2 cellular contexts compared by ENCODE assay signal in the genomic region with DNA sequence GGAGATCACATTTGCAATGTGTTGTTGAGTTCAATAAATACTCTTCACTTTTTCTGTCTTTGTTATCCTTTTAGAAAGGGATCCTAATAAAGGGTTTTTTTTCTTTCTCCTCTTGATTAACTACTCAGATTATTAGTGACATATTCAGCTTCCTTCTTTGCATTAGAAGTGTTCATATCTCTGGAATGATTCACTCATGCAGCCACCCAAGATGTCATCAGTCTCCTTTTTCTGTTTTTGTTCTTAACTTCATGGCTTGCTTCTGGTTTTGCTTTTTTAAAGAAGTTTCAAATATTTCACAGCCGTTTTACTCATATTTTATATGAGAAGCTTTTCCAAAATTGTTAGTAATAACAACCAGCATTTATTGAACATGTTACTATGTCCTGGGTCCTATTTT.
TF ChIP-seq lines count a peak whose summit lies in the region.

No MANE protein-coding gene starts in this region.

TF ChIP-seq in IMR-90, 13 proteins besides CTCF, POLR2A, EP300 and RAD21:
- TF ChIP-seq, protein P1, sequence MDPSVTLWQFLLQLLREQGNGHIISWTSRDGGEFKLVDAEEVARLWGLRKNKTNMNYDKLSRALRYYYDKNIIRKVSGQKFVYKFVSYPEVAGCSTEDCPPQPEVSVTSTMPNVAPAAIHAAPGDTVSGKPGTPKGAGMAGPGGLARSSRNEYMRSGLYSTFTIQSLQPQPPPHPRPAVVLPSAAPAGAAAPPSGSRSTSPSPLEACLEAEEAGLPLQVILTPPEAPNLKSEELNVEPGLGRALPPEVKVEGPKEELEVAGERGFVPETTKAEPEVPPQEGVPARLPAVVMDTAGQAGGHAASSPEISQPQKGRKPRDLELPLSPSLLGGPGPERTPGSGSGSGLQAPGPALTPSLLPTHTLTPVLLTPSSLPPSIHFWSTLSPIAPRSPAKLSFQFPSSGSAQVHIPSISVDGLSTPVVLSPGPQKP (IDR thresholded peaks at IDR 0.05; ENCODE audit: borderline replicate concordance, low read depth, low read length), result no peak
- TF ChIP-seq CHD1 (IDR thresholded peaks at IDR 0.05; ENCODE audit: low read depth, low read length), result no peak
- no peak for TF ChIP-seq BHLHE40 (IDR thresholded peaks at IDR 0.05; ENCODE audit: low read depth, low read length)
- TF ChIP-seq RCOR1 (IDR thresholded peaks at IDR 0.05; ENCODE audit: insufficient replicate concordance, low read length), result no peak
- TF ChIP-seq FOS (IDR thresholded peaks at IDR 0.05; ENCODE audit: low read depth, low read length), result no peak
- no peak for TF ChIP-seq RFX5 (IDR thresholded peaks at IDR 0.05; ENCODE audit: low read depth, low read length)
- no peak for TF ChIP-seq NFE2L2 (IDR thresholded peaks at IDR 0.05; ENCODE audit: low read depth, low read length)
- TF ChIP-seq MAFK (IDR thresholded peaks at IDR 0.05; ENCODE audit: low read depth, low read length), result no peak
- no peak for TF ChIP-seq MAZ (IDR thresholded peaks at IDR 0.05; ENCODE audit: borderline replicate concordance, low read depth, low read length)
- TF ChIP-seq, protein P2, sequence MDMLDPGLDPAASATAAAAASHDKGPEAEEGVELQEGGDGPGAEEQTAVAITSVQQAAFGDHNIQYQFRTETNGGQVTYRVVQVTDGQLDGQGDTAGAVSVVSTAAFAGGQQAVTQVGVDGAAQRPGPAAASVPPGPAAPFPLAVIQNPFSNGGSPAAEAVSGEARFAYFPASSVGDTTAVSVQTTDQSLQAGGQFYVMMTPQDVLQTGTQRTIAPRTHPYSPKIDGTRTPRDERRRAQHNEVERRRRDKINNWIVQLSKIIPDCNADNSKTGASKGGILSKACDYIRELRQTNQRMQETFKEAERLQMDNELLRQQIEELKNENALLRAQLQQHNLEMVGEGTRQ (IDR thresholded peaks at IDR 0.05; ENCODE audit: low read depth, low read length), result no peak
- no peak for TF ChIP-seq SMC3 (IDR thresholded peaks at IDR 0.05; ENCODE audit: low read depth, low read length)
- no peak for TF ChIP-seq MXI1 (IDR thresholded peaks at IDR 0.05; ENCODE audit: borderline replicate concordance, low read depth, low read length)
- no peak for TF ChIP-seq CEBPB (IDR thresholded peaks at IDR 0.05; ENCODE audit: low read depth, low read length)
TF ChIP-seq in IMR-90: peak in this region for 0.

TF ChIP-seq in endothelial cell of umbilical vein, 7 proteins besides CTCF, POLR2A, EP300 and RAD21:
- TF ChIP-seq, protein P3, sequence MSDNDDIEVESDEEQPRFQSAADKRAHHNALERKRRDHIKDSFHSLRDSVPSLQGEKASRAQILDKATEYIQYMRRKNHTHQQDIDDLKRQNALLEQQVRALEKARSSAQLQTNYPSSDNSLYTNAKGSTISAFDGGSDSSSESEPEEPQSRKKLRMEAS (IDR thresholded peaks at IDR 0.05; ENCODE audit: insufficient read depth, insufficient read length), result no peak
- no peak for TF ChIP-seq GATA2 (IDR thresholded peaks at IDR 0.05; ENCODE audit: insufficient read depth, insufficient read length, low read depth, low read length)
- no peak for TF ChIP-seq MYC (IDR thresholded peaks at IDR 0.05; ENCODE audit: low read depth, low read length)
- no peak for TF ChIP-seq FOS (IDR thresholded peaks at IDR 0.05; ENCODE audit: borderline replicate concordance, insufficient read depth, low read length)
- no peak for TF ChIP-seq JUN (IDR thresholded peaks at IDR 0.05; ENCODE audit: borderline replicate concordance, insufficient read depth, insufficient read length, low read depth)
- TF ChIP-seq EZH2 (IDR thresholded peaks at IDR 0.05; ENCODE audit: borderline replicate concordance, low read depth, low read length, severe bottlenecking), result no peak
- TF ChIP-seq POLR2AphosphoS5 (IDR thresholded peaks at IDR 0.05; ENCODE audit: insufficient read depth, low read depth, low read length), result no peak
